In genomic region chr4:185209031-185209851, GRCh38 we compare ENCODE assay signal across 2 cellular contexts.
A peak's percentile ranks its signal among the peaks of the same experiment; 100 is the strongest.
TF ChIP-seq lines count a peak whose summit lies in the region.

Gene SNX25, plus strand, starts transcription at chr4:185209598. Its CDS starts 229 bp downstream, at chr4:185209827.

TF ChIP-seq in HEK293T, 16 proteins besides CTCF, POLR2A, EP300 and RAD21 (continued from another document):
- TF ChIP-seq FOXM1 (IDR thresholded peaks at IDR 0.05; ENCODE audit: borderline replicate concordance): no peak
- no peak for TF ChIP-seq SUZ12 (IDR thresholded peaks at IDR 0.05)
- TF ChIP-seq BHLHE40 (IDR thresholded peaks at IDR 0.05; ENCODE audit: borderline replicate concordance): no peak
- no peak for TF ChIP-seq SP1 (IDR thresholded peaks at IDR 0.05)
- no peak for TF ChIP-seq CTBP1 (IDR thresholded peaks at IDR 0.05; ENCODE audit: borderline replicate concordance)
TF ChIP-seq in HEK293T: peak in this region for 3.

TF ChIP-seq in K562, 482 proteins besides CTCF, POLR2A, EP300 and RAD21 (continued from another document and continues in another):
- TF ChIP-seq ZNF740 (CRISPR knock-in tag; IDR thresholded peaks at IDR 0.05): 0 out of 2 replicates have a peak, but pooled peaks have one; percentile 28
- TF ChIP-seq ZNF740 (tag; IDR thresholded peaks at IDR 0.05): no peak
- TF ChIP-seq, protein P1, sequence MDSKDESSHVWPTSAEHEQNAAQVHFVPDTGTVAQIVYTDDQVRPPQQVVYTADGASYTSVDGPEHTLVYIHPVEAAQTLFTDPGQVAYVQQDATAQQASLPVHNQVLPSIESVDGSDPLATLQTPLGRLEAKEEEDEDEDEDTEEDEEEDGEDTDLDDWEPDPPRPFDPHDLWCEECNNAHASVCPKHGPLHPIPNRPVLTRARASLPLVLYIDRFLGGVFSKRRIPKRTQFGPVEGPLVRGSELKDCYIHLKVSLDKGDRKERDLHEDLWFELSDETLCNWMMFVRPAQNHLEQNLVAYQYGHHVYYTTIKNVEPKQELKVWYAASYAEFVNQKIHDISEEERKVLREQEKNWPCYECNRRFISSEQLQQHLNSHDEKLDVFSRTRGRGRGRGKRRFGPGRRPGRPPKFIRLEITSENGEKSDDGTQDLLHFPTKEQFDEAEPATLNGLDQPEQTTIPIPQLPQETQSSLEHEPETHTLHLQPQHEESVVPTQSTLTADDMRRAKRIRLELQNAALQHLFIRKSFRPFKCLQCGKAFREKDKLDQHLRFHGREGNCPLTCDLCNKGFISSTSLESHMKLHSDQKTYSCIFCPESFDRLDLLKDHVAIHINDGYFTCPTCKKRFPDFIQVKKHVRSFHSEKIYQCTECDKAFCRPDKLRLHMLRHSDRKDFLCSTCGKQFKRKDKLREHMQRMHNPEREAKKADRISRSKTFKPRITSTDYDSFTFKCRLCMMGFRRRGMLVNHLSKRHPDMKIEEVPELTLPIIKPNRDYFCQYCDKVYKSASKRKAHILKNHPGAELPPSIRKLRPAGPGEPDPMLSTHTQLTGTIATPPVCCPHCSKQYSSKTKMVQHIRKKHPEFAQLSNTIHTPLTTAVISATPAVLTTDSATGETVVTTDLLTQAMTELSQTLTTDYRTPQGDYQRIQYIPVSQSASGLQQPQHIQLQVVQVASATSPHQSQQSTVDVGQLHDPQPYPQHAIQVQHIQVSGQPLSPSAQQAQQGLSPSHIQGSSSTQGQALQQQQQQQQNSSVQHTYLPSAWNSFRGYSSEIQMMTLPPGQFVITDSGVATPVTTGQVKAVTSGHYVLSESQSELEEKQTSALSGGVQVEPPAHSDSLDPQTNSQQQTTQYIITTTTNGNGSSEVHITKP (IDR thresholded peaks at IDR 0.05; ENCODE audit: partially characterized antibody): peak; percentile 6
- peak; percentile 83 for TF ChIP-seq GATAD2B (IDR thresholded peaks at IDR 0.05; ENCODE audit: borderline replicate concordance)
- TF ChIP-seq ARID1B (IDR thresholded peaks at IDR 0.05): no peak
- no peak for TF ChIP-seq EHMT2 (IDR thresholded peaks at IDR 0.05)
- TF ChIP-seq ATF1 (CRISPR knock-in tag; IDR thresholded peaks at IDR 0.05): no peak
- peak; percentile 50; the same call in 1 of the 2 replicates for TF ChIP-seq ATF1 (tag; IDR thresholded peaks at IDR 0.05)
- TF ChIP-seq MTA3 (IDR thresholded peaks at IDR 0.05; ENCODE audit: borderline replicate concordance): peak; percentile 74
- peak; percentile 73 for TF ChIP-seq ZFX (CRISPR knock-in tag; IDR thresholded peaks at IDR 0.05)
- no peak for TF ChIP-seq MTA1 (IDR thresholded peaks at IDR 0.05; ENCODE audit: borderline replicate concordance)
- no peak for TF ChIP-seq TOE1 (IDR thresholded peaks at IDR 0.05; ENCODE audit: borderline replicate concordance)
- no peak for TF ChIP-seq TOE1 (CRISPR knock-in tag; IDR thresholded peaks at IDR 0.05; ENCODE audit: borderline replicate concordance, low read depth)
- no peak for TF ChIP-seq ZNF277 (CRISPR knock-in tag; IDR thresholded peaks at IDR 0.05; ENCODE audit: borderline replicate concordance)
- TF ChIP-seq RBFOX2 (IDR thresholded peaks at IDR 0.05; ENCODE audit: low read depth, low read length): peak; percentile 87
- TF ChIP-seq ZEB2 (IDR thresholded peaks at IDR 0.05): peak; percentile 73; the same call in 1 of the 2 replicates
- peak; percentile 41; the same call in 1 of the 2 replicates for TF ChIP-seq ESRRA (IDR thresholded peaks at IDR 0.05; ENCODE audit: borderline replicate concordance, low read depth)
- peak; percentile 63; the same call in 1 of the 2 replicates for TF ChIP-seq PHF8 (IDR thresholded peaks at IDR 0.05; ENCODE audit: borderline replicate concordance, low read length)
- TF ChIP-seq, protein P2, sequence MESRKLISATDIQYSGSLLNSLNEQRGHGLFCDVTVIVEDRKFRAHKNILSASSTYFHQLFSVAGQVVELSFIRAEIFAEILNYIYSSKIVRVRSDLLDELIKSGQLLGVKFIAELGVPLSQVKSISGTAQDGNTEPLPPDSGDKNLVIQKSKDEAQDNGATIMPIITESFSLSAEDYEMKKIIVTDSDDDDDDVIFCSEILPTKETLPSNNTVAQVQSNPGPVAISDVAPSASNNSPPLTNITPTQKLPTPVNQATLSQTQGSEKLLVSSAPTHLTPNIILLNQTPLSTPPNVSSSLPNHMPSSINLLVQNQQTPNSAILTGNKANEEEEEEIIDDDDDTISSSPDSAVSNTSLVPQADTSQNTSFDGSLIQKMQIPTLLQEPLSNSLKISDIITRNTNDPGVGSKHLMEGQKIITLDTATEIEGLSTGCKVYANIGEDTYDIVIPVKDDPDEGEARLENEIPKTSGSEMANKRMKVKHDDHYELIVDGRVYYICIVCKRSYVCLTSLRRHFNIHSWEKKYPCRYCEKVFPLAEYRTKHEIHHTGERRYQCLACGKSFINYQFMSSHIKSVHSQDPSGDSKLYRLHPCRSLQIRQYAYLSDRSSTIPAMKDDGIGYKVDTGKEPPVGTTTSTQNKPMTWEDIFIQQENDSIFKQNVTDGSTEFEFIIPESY (CRISPR knock-in tag; IDR thresholded peaks at IDR 0.05): peak; percentile 19; the same call in 1 of the 2 replicates
- peak; percentile 91 for TF ChIP-seq POLR2G (IDR thresholded peaks at IDR 0.05; ENCODE audit: low read depth, low read length)
- 0 out of 2 replicates have a peak, but pooled peaks have one; percentile 24 for TF ChIP-seq TARDBP (IDR thresholded peaks at IDR 0.05)
- no peak for TF ChIP-seq KLF6 (CRISPR knock-in tag; IDR thresholded peaks at IDR 0.05; ENCODE audit: borderline replicate concordance)
- TF ChIP-seq SMAD4 (CRISPR knock-in tag; conservative IDR thresholded peaks at IDR 0.05): peak; percentile 83
- TF ChIP-seq, protein P3, sequence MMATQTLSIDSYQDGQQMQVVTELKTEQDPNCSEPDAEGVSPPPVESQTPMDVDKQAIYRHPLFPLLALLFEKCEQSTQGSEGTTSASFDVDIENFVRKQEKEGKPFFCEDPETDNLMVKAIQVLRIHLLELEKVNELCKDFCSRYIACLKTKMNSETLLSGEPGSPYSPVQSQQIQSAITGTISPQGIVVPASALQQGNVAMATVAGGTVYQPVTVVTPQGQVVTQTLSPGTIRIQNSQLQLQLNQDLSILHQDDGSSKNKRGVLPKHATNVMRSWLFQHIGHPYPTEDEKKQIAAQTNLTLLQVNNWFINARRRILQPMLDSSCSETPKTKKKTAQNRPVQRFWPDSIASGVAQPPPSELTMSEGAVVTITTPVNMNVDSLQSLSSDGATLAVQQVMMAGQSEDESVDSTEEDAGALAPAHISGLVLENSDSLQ (IDR thresholded peaks at IDR 0.05): peak; percentile 96
- no peak for TF ChIP-seq NCOA1 (IDR thresholded peaks at IDR 0.05; ENCODE audit: low read depth)
- TF ChIP-seq ETS1 (conservative IDR thresholded peaks at IDR 0.05; ENCODE audit: control insufficient read depth, low read depth, low read length): 0 out of 2 replicates have a peak, but pooled peaks have one; percentile 29
- TF ChIP-seq MXI1 (IDR thresholded peaks at IDR 0.05; ENCODE audit: low read depth, low read length): no peak
- TF ChIP-seq EGR1 (conservative IDR thresholded peaks at IDR 0.05): peak; percentile 87
- no peak for TF ChIP-seq ZNF717 (CRISPR knock-in tag; IDR thresholded peaks at IDR 0.05)
- 0 out of 2 replicates have a peak, but pooled peaks have one; percentile 16 for TF ChIP-seq SOX6 (IDR thresholded peaks at IDR 0.05)
- no peak for TF ChIP-seq ZNF445 (CRISPR knock-in tag; IDR thresholded peaks at IDR 0.05; ENCODE audit: low read depth)
- TF ChIP-seq, protein P4, sequence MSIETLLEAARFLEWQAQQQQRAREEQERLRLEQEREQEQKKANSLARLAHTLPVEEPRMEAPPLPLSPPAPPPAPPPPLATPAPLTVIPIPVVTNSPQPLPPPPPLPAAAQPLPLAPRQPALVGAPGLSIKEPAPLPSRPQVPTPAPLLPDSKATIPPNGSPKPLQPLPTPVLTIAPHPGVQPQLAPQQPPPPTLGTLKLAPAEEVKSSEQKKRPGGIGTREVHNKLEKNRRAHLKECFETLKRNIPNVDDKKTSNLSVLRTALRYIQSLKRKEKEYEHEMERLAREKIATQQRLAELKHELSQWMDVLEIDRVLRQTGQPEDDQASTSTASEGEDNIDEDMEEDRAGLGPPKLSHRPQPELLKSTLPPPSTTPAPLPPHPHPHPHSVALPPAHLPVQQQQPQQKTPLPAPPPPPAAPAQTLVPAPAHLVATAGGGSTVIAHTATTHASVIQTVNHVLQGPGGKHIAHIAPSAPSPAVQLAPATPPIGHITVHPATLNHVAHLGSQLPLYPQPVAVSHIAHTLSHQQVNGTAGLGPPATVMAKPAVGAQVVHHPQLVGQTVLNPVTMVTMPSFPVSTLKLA (conservative IDR thresholded peaks at IDR 0.05): peak in 1 of 2 experiments; percentile 52; a peak in 1 of 4 replicates
- TF ChIP-seq, protein P5, sequence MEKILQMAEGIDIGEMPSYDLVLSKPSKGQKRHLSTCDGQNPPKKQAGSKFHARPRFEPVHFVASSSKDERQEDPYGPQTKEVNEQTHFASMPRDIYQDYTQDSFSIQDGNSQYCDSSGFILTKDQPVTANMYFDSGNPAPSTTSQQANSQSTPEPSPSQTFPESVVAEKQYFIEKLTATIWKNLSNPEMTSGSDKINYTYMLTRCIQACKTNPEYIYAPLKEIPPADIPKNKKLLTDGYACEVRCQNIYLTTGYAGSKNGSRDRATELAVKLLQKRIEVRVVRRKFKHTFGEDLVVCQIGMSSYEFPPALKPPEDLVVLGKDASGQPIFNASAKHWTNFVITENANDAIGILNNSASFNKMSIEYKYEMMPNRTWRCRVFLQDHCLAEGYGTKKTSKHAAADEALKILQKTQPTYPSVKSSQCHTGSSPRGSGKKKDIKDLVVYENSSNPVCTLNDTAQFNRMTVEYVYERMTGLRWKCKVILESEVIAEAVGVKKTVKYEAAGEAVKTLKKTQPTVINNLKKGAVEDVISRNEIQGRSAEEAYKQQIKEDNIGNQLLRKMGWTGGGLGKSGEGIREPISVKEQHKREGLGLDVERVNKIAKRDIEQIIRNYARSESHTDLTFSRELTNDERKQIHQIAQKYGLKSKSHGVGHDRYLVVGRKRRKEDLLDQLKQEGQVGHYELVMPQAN (IDR thresholded peaks at IDR 0.05; ENCODE audit: borderline replicate concordance): peak; percentile 60; the same call in 1 of the 2 replicates
- peak in 1 of 2 experiments; percentile 37; a peak in 1 of 4 replicates for TF ChIP-seq RCOR1 (IDR thresholded peaks at IDR 0.05; ENCODE audit: borderline replicate concordance in 1 of 2, low read depth in 2 of 2, low read length in 2 of 2)
- no peak for TF ChIP-seq ZNF143 (CRISPR knock-in tag; IDR thresholded peaks at IDR 0.05)
- TF ChIP-seq L3MBTL2 (IDR thresholded peaks at IDR 0.05): peak; percentile 48
- no peak for TF ChIP-seq XRCC3 (IDR thresholded peaks at IDR 0.05)
- no peak for TF ChIP-seq IRF2 (CRISPR knock-in tag; IDR thresholded peaks at IDR 0.05)
- 0 out of 2 replicates have a peak, but pooled peaks have one; percentile 31 for TF ChIP-seq CREB1 (IDR thresholded peaks at IDR 0.05)
- TF ChIP-seq CREB1 (CRISPR knock-in tag; IDR thresholded peaks at IDR 0.05): no peak
- no peak for TF ChIP-seq SRSF3 (IDR thresholded peaks at IDR 0.05; ENCODE audit: insufficient read depth, low read length)
